In the genomic region with DNA sequence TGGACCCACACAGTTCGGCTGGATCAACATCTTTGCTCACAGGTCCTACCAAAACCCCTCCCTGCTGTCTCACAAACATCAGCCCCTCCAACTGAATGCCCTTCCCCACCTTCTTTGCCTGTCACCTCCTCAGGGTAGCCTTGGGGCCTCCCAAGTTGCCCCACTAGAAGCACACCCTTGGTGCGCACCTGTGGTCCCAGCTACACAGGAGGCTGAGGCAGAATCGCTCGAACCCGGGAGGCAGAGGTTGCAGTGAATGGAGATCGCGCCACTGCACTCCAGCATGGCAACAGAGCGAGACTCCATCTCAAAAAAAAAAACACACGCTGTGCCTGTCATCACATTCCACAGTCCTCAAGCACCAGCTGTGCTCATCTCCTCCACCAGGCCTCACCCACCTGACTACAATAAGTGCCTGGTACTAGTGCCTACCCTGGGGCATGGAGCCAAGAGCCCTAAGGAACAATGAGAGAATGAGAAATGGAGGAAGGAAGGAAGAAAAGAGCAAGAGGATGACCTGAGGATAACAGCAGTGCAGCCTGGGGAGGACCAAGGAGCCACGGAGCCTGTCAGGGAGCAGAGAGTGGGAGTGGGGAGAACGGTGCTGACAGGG, we compare ENCODE assay signal across 1 cellular context.
TF ChIP-seq lines count a peak whose summit lies in the region.

No MANE protein-coding gene starts in this region.

TF ChIP-seq in endothelial cell of umbilical vein, 7 proteins besides CTCF, POLR2A, EP300 and RAD21 (continued from another document):
- TF ChIP-seq MYC (IDR thresholded peaks at IDR 0.05; ENCODE audit: low read depth, low read length) (no peak), JUN (IDR thresholded peaks at IDR 0.05; ENCODE audit: borderline replicate concordance, insufficient read depth, insufficient read length, low read depth) (no peak), EZH2 (IDR thresholded peaks at IDR 0.05; ENCODE audit: borderline replicate concordance, low read depth, low read length, severe bottlenecking) (no peak), FOS (IDR thresholded peaks at IDR 0.05; ENCODE audit: borderline replicate concordance, insufficient read depth, low read length) (no peak), POLR2AphosphoS5 (IDR thresholded peaks at IDR 0.05; ENCODE audit: insufficient read depth, low read depth, low read length) (no peak)
